Comparison of ENCODE assay signal across 30 cellular contexts in the genomic region with DNA sequence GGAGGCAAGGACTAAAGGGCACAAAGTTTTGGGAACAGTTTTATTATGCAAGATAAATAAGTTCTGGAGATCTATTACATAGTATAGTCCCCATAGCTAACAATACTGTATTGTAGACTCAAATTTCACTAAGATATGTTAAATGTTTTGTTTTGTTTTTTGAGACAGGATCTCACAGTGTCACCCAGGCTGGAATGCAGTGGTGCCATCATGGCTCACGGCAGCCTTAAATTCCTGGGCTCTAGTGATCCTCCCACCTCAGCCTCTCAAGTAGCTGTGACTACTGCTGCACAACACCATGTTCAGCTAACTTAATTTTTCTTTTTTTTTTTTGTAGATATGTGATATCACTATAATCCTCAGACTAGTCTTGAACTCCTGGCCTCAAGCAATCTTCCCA.
DNase-seq lines count a peak whose midpoint lies in the region; ATAC-seq, FAIRE-seq and TF ChIP-seq lines count a peak whose summit lies in the region.
"Had no signal": no experiment of that assay in that cellular context is flagged by ENCODE, and none has a peak within 500 bp of the region (broad histone marks: within the 10 kb centered on the region; RNA-seq: fewer than 3 reads in every experiment).

No MANE protein-coding gene starts in this region.

- H3K56ac ChIP-seq in H1 (replicated peaks; ENCODE audit: insufficient read length, low read depth, low read length), result no peak overlapping the region

- H3K18ac ChIP-seq in H1 (ENCODE audit: extremely low read depth, low read length) (no peak overlapping the region), trophoblast cell (ENCODE audit: low read length) (no peak overlapping the region), mesenchymal stem cell (ENCODE audit: low read depth in 1 of 2, low read length in 2 of 2) (no peak overlapping the region)

- TF ChIP-seq POLR2A in H1 (IDR thresholded peaks at IDR 0.05; ENCODE audit: control extremely low read depth in 1 of 2, low read depth in 2 of 2, low read length in 2 of 2), result no peak

- H3K27me3 ChIP-seq in H1 (replicated peaks in 1 of 4; ENCODE audit: control insufficient read depth in 3 of 4, extremely low read depth in 1 of 4, insufficient read depth in 3 of 4, low read length in 3 of 4) (no peaks in the 10 kb centered on the region), trophoblast cell (ENCODE audit: insufficient read depth, low read length) (no peaks in the 10 kb centered on the region), mesenchymal stem cell (ENCODE audit: control insufficient read depth in 1 of 2, insufficient read depth in 1 of 2, low read length in 2 of 2) (peaks cover 0 to 3% of the 10 kb centered on the region in 2 experiments)
- H3K27me3 ChIP-seq: BE2C; BLaER1; BLaER1 treated with 17β-estradiol and CSF1 and Interleukin-3, amounts not matched to agents 10 nM and 100 nM had no signal

- no peaks in the 10 kb centered on the region for H4K20me1 ChIP-seq in H1 (replicated peaks in 1 of 2; ENCODE audit: control insufficient read depth in 1 of 2, insufficient read depth in 2 of 2, low read length in 2 of 2)
- H4K20me1 ChIP-seq: BLaER1; BLaER1 treated with 17β-estradiol and CSF1 and Interleukin-3, amounts not matched to agents 10 nM and 100 nM had no signal

- peaks cover 0 to 12% (median 9%) of the 10 kb centered on the region in 4 experiments; a peak in 5 of 7 replicates for H3K4me1 ChIP-seq in H1 (replicated peaks in 1 of 4; ENCODE audit: control insufficient read depth in 3 of 4, insufficient read depth in 4 of 4, low read length in 3 of 4)
- H3K4me1 ChIP-seq in trophoblast cell (ENCODE audit: control insufficient read depth in 1 of 2, insufficient read depth in 2 of 2, low read length in 2 of 2), result no peaks in the 10 kb centered on the region
- peaks cover 2% of the 10 kb centered on the region for H3K4me1 ChIP-seq in mesenchymal stem cell (ENCODE audit: control insufficient read depth, insufficient read depth, low read depth, low read length)
- H3K4me1 ChIP-seq: A549, BLaER1, Caco-2 had no signal

- H2BK5ac ChIP-seq in H1 (ENCODE audit: low read depth, low read length) (no peak overlapping the region), trophoblast cell (ENCODE audit: low read depth, low read length, poor library complexity) (no peak overlapping the region), mesenchymal stem cell (ENCODE audit: low read depth, low read length, poor library complexity, severe bottlenecking) (no peak overlapping the region)

- DNase-seq in H1 (ENCODE audit: low read depth in 1 of 2, low spot score in 2 of 2) (no peak), trophoblast cell (peak; percentile 50 to 80), mesenchymal stem cell (no peak)
- DNase-seq: 8988T; ACHN; AML-193; BE2C; Caco-2; Calu3; CD4-positive, alpha-beta memory T cell; CD4-positive, alpha-beta T cell; CD4-positive, CD25-positive, alpha-beta regulatory T cell; CD8-positive, alpha-beta memory T cell; CD8-positive, alpha-beta T cell; COR-L47; DMS 273 treated with DMSO at 0.1 percent for 48 hours; DMS153; DMS53; DMS79; DMS79 treated with DMSO at 0.1 percent for 48 hours; DND-41; EL had no signal

- H3K9ac ChIP-seq in H1 (replicated peaks in 1 of 4; ENCODE audit: extremely low read depth in 1 of 4, low read depth in 3 of 4, low read length in 3 of 4), result no peak overlapping the region
- no peak overlapping the region for H3K9ac ChIP-seq in trophoblast cell (ENCODE audit: low read length)
- H3K9ac ChIP-seq in mesenchymal stem cell (ENCODE audit: low read length), result no peak overlapping the region
- H3K9ac ChIP-seq: BLaER1; BLaER1 treated with 17β-estradiol and CSF1 and Interleukin-3, amounts not matched to agents 10 nM and 100 nM had no signal

- H3K9me3 ChIP-seq in H1 (ENCODE audit: insufficient read depth in 2 of 2, low read depth in 1 of 2, low read length in 1 of 2) (no peaks in the 10 kb centered on the region), trophoblast cell (ENCODE audit: insufficient read depth, low read depth, low read length) (no peaks in the 10 kb centered on the region), mesenchymal stem cell (ENCODE audit: control insufficient read depth, low read length) (no peaks in the 10 kb centered on the region)
- H3K9me3 ChIP-seq: A549; BE2C; BLaER1; BLaER1 treated with 17β-estradiol and CSF1 and Interleukin-3, amounts not matched to agents 10 nM and 100 nM; Caco-2 had no signal

- H3K36me3 ChIP-seq in H1 (ENCODE audit: control insufficient read depth in 2 of 4, insufficient read depth in 4 of 4, low read length in 3 of 4), result no peaks in the 10 kb centered on the region
- H3K36me3 ChIP-seq in trophoblast cell (ENCODE audit: control insufficient read depth in 1 of 2, insufficient read depth in 2 of 2, low read length in 2 of 2), result no peaks in the 10 kb centered on the region
- no peaks in the 10 kb centered on the region for H3K36me3 ChIP-seq in mesenchymal stem cell (ENCODE audit: control insufficient read depth in 1 of 2, insufficient read depth in 2 of 2, low read depth in 1 of 2, low read length in 2 of 2)
- H3K36me3 ChIP-seq: BLaER1; BLaER1 treated with 17β-estradiol and CSF1 and Interleukin-3, amounts not matched to agents 10 nM and 100 nM had no signal

- TF ChIP-seq RAD21 in H1 (IDR thresholded peaks at IDR 0.05 in 1 of 2, conservative IDR thresholded peaks at IDR 0.05 in 1 of 2; ENCODE audit: low read depth in 2 of 2, low read length in 2 of 2), result no peak

- H2BK12ac ChIP-seq in H1 (ENCODE audit: low read depth, low read length) (no peak overlapping the region), trophoblast cell (ENCODE audit: low read length) (no peak overlapping the region), mesenchymal stem cell (ENCODE audit: low read length in 2 of 2) (no peak overlapping the region)

- H3K4me2 ChIP-seq in H1 (ENCODE audit: insufficient read depth in 1 of 2, low read depth in 2 of 2, low read length in 2 of 2) (no peak overlapping the region), trophoblast cell (ENCODE audit: low read length) (no peak overlapping the region), mesenchymal stem cell (ENCODE audit: low read length, poor library complexity, severe bottlenecking) (no peak overlapping the region)
- H3K4me2 ChIP-seq: A549; BLaER1; BLaER1 treated with 17β-estradiol and CSF1 and Interleukin-3, amounts not matched to agents 10 nM and 100 nM had no signal

- no peaks in the 10 kb centered on the region for H3K23me2 ChIP-seq in H1 (ENCODE audit: low read depth, low read length)

- POLR2A ChIA-PET in H1 (lab: Charles Lee; ENCODE audit: partially characterized antibody), result no interaction called here

- H4K8ac ChIP-seq in H1 (ENCODE audit: extremely low read depth, insufficient read depth, low read length) (no peak overlapping the region), trophoblast cell (ENCODE audit: low read depth, low read length) (no peak overlapping the region), mesenchymal stem cell (ENCODE audit: low read length) (no peak overlapping the region)

- H3K79me2 ChIP-seq in H1 (ENCODE audit: control insufficient read depth in 1 of 2, insufficient read depth in 2 of 2, low read length in 2 of 2) (no peaks in the 10 kb centered on the region), trophoblast cell (ENCODE audit: control insufficient read depth, insufficient read depth, low read length, poor library complexity) (no peaks in the 10 kb centered on the region)

- H2BK120ac ChIP-seq in H1 (replicated peaks; ENCODE audit: low read depth, low read length) (no peak overlapping the region), trophoblast cell (ENCODE audit: insufficient read depth, low read length, poor library complexity) (no peak overlapping the region), mesenchymal stem cell (ENCODE audit: low read depth, low read length) (no peak overlapping the region)

- ATAC-seq in HG02642 (IDR thresholded peaks at IDR 0.05; ENCODE audit: poor library complexity, unreplicated experiment), result no peak
- ATAC-seq: A549; CD8-positive, alpha-beta T cell had no signal

- H3K23ac ChIP-seq in H1 (ENCODE audit: insufficient read length) (no peak overlapping the region), trophoblast cell (ENCODE audit: low read length) (no peak overlapping the region), mesenchymal stem cell (ENCODE audit: low read length in 2 of 2) (no peak overlapping the region)

- no peak for TF ChIP-seq CTCF in H1 (IDR thresholded peaks at IDR 0.05; ENCODE audit: control extremely low read depth in 1 of 3, insufficient read depth in 1 of 3, low read depth in 1 of 3, low read length in 3 of 3)

- H4K5ac ChIP-seq in H1 (ENCODE audit: insufficient read length, low read depth, low read length), result no peak overlapping the region

- WGBS in H1 (ENCODE audit: extremely low coverage in 1 of 2, insufficient coverage in 1 of 2, insufficient read length in 1 of 2, insufficient replicate concordance in 2 of 2, low coverage in 1 of 2, low lambda C conversion rate in 2 of 2, missing lambda C conversion rate in 1 of 2), 2 experiments, result 100% methylated on average over 1 of the region's 1 CpG; no CpG with 5 or more reads in 1 of the 2 experiments
- no CpG with 5 or more reads among the region's 1 CpG for WGBS in trophoblast cell (ENCODE audit: extremely low coverage, insufficient coverage, insufficient read length)
- 82% methylated on average over 1 of the region's 1 CpG for WGBS in mesenchymal stem cell

- no peak overlapping the region for H4K91ac ChIP-seq in H1 (replicated peaks; ENCODE audit: insufficient read length, low read length)
- no peak overlapping the region for H4K91ac ChIP-seq in trophoblast cell (ENCODE audit: low read depth, low read length)
- H4K91ac ChIP-seq in mesenchymal stem cell (ENCODE audit: low read length), result no peak overlapping the region

- H3K4ac ChIP-seq in H1 (replicated peaks; ENCODE audit: insufficient read length, low read depth, low read length), result no peak overlapping the region
- no peak overlapping the region for H3K4ac ChIP-seq in trophoblast cell (ENCODE audit: low read depth, low read length)
- H3K4ac ChIP-seq in mesenchymal stem cell (ENCODE audit: low read depth in 1 of 2, low read length in 2 of 2), result no peak overlapping the region

- H3K14ac ChIP-seq in H1 (ENCODE audit: insufficient read length) (no peak overlapping the region), trophoblast cell (ENCODE audit: low read length) (no peak overlapping the region), mesenchymal stem cell (ENCODE audit: low read length in 2 of 2) (no peak overlapping the region)

- H3K27ac ChIP-seq in H1 (ENCODE audit: low read depth, low read length) (no peak overlapping the region), trophoblast cell (ENCODE audit: low read depth, low read length) (no peak overlapping the region), mesenchymal stem cell (ENCODE audit: low read length, poor library complexity, severe bottlenecking) (no peak overlapping the region)
- H3K27ac ChIP-seq: 22Rv1; A549; BLaER1; BLaER1 treated with 17β-estradiol and CSF1 and Interleukin-3, amounts not matched to agents 10 nM and 100 nM; C4-2B had no signal

- no peaks in the 10 kb centered on the region for H3K79me1 ChIP-seq in H1 (ENCODE audit: low read depth, low read length)
- no peaks in the 10 kb centered on the region for H3K79me1 ChIP-seq in trophoblast cell (ENCODE audit: low read length)
- H3K79me1 ChIP-seq in mesenchymal stem cell (replicated peaks; ENCODE audit: low read length, poor library complexity, severe bottlenecking), result no peaks in the 10 kb centered on the region

- H3K4me3 ChIP-seq in H1 (ENCODE audit: extremely low read depth in 1 of 4, insufficient read depth in 2 of 4, low read depth in 3 of 4, low read length in 4 of 4), result no peak overlapping the region
- H3K4me3 ChIP-seq in trophoblast cell (ENCODE audit: low read depth, low read length), result no peak overlapping the region
- no peak overlapping the region for H3K4me3 ChIP-seq in mesenchymal stem cell (ENCODE audit: insufficient read depth in 1 of 2, low read depth in 1 of 2, low read length in 2 of 2)
- H3K4me3 ChIP-seq: A549; BLaER1; BLaER1 treated with 17β-estradiol and CSF1 and Interleukin-3, amounts not matched to agents 10 nM and 100 nM had no signal

- TF ChIP-seq EP300 in H1 (IDR thresholded peaks at IDR 0.05; ENCODE audit: borderline replicate concordance in 1 of 2, low read depth in 2 of 2, low read length in 2 of 2), result no peak

- CTCF ChIA-PET in H1 (lab: Charles Lee; ENCODE audit: partially characterized antibody), result interaction anchor here (0.5 to 3.3 kb wide), 4 partner anchors 16 to 64 kb away, joined by 3 to 12 read pairs (median 4); no protein-coding TSS in a partner anchor

- H2BK15ac ChIP-seq in H1 (ENCODE audit: low read length) (no peak overlapping the region), mesenchymal stem cell (ENCODE audit: low read depth, poor library complexity, severe bottlenecking) (no peak overlapping the region)

- no peak overlapping the region for H2AK5ac ChIP-seq in H1 (ENCODE audit: low read depth, low read length)
- no peak overlapping the region for H2AK5ac ChIP-seq in trophoblast cell (ENCODE audit: low read length)
- H2AK5ac ChIP-seq in mesenchymal stem cell (ENCODE audit: low read length, severe bottlenecking), result no peak overlapping the region

- no peak for FAIRE-seq in H1 (lab: Jason Lieb, UNC)
- FAIRE-seq: A204.1, A549, D721Med had no signal

- H2AFZ ChIP-seq in H1 (ENCODE audit: low read length) (no peak overlapping the region), trophoblast cell (ENCODE audit: insufficient read depth, low read length, poor library complexity) (no peak overlapping the region), mesenchymal stem cell (ENCODE audit: low read depth, low read length) (no peak overlapping the region)

- no peak overlapping the region for H4K12ac ChIP-seq in trophoblast cell (ENCODE audit: low read depth, low read length)

- H2BK20ac ChIP-seq in H1 (ENCODE audit: low read length), result no peak overlapping the region

Comparison
In these comparisons a context has a peak if more than half of its experiments do, and no peak if none do; other contexts are left out.
1. DNase-seq: peak in trophoblast cell (2 of 2); none in H1 (0 of 2) and mesenchymal stem cell (single experiment).